Comparison of ENCODE assay signal across 8 cellular contexts in the genomic region with DNA sequence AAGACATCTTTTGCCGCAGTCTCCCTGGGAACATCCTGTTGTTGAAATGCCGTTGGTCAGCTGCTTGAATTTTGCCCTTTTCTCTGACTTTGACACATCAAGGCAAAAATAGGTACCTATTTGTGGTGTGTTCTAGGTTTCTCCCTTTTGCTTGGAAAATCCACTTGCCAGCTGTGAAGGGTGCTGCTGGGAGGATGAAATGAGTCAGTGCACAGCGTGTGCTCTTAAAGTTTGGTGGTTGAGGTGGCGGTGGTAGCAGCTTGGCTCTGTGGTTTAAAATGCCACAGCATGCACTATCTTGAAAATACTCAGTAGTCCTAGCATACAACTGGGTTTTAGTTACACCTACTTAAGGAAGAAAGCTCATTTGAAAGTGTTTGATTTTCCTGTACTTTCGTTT.
DNase-seq lines count a peak whose midpoint lies in the region; ATAC-seq and TF ChIP-seq lines count a peak whose summit lies in the region.

No MANE protein-coding gene starts in this region.

- peak; percentile 51 for DNase-seq in GM12864 (ENCODE audit: low read depth)
- peak; percentile 84 for DNase-seq in MV-4-11 (lab: John Stamatoyannopoulos, UW)
- DNase-seq in activated T-cell treated with anti-CD3 and anti-CD28 coated beads, Interleukin-2, amount 50 U/mL, for 72 hours = peak; percentile 74 to 80
- DNase-seq in glomerular visceral epithelial cell (ENCODE audit: extremely low spot score) = peak; percentile 83
- DNase-seq in stimulated activated CD4-positive, alpha-beta T cell treated with anti-CD3 and anti-CD28 coated beads, Interleukin-15, amount 100 ng/mL, for 1 hour (ENCODE audit: low read depth in 1 of 2, low spot score in 1 of 2) = peak; percentile 20 to 22
- no peak for DNase-seq in iPS-NIHi11 (ENCODE audit: low spot score)

- peaks cover 70% of the 10 kb centered on the region for H3K4me1 Mint-ChIP-seq in activated T-cell treated with anti-CD3 and anti-CD28 coated beads, Interleukin-2, amount 50 U/mL, for 72 hours (ENCODE audit: low read depth)

- no peaks in the 10 kb centered on the region for H3K9me3 Mint-ChIP-seq in activated T-cell treated with anti-CD3 and anti-CD28 coated beads, Interleukin-2, amount 50 U/mL, for 72 hours

- H3K27me3 Mint-ChIP-seq in activated T-cell treated with anti-CD3 and anti-CD28 coated beads, Interleukin-2, amount 50 U/mL, for 72 hours (ENCODE audit: low read depth) = no peaks in the 10 kb centered on the region

- H3K4me3 ChIP-seq in GM12864 (ENCODE audit: low read depth, low read length) = no peak overlapping the region

- ATAC-seq in activated T-cell treated with anti-CD3 and anti-CD28 coated beads, Interleukin-2, amount 50 U/mL, for 72 hours (replicated peaks in 1 of 2) = peak; percentile 58 to 69
- ATAC-seq in HG02885 (IDR thresholded peaks at IDR 0.05; ENCODE audit: poor library complexity, unreplicated experiment) = no peak
- no peak for ATAC-seq in HG03039 (IDR thresholded peaks at IDR 0.05; ENCODE audit: unreplicated experiment)

- peaks cover 9 to 16% of the 10 kb centered on the region in 2 donors for H3K36me3 Mint-ChIP-seq in activated T-cell treated with anti-CD3 and anti-CD28 coated beads, Interleukin-2, amount 50 U/mL, for 72 hours (ENCODE audit: insufficient read depth in 2 of 2)

- no peak for TF ChIP-seq CTCF in GM12864 (IDR thresholded peaks at IDR 0.05; ENCODE audit: low read depth, low read length, missing control alignments)

- peak overlapping the region; percentile 70 to 74 for H3K4me3 Mint-ChIP-seq in activated T-cell treated with anti-CD3 and anti-CD28 coated beads, Interleukin-2, amount 50 U/mL, for 72 hours

- H3K27ac Mint-ChIP-seq in activated T-cell treated with anti-CD3 and anti-CD28 coated beads, Interleukin-2, amount 50 U/mL, for 72 hours = no peak overlapping the region

Comparison
In these comparisons a context has a peak if more than half of its experiments do, and no peak if none do; other contexts are left out.
1. ATAC-seq: peak in activated T-cell treated with anti-CD3 and anti-CD28 coated beads, Interleukin-2, amount 50 U/mL, for 72 hours (2 of 2); none in HG02885 (single experiment) and HG03039 (single experiment).